In genomic region chr5:69217732-69218568, GRCh38 we compare ENCODE assay signal across 1 cellular context.
TF ChIP-seq lines count a peak whose summit lies in the region.

No MANE protein-coding gene starts in this region.

TF ChIP-seq in GM12878, 131 proteins besides CTCF, POLR2A, EP300 and RAD21 (continued from another document and continues in another):
- no peak for TF ChIP-seq ETV6 (conservative IDR thresholded peaks at IDR 0.05 in 1 of 2, IDR thresholded peaks at IDR 0.05 in 1 of 2; ENCODE audit: borderline replicate concordance in 1 of 2, low read depth in 1 of 2)
- no peak for TF ChIP-seq KDM1A (IDR thresholded peaks at IDR 0.05; ENCODE audit: borderline replicate concordance)
- no peak for TF ChIP-seq JUNB (IDR thresholded peaks at IDR 0.05)
- TF ChIP-seq, protein P1, sequence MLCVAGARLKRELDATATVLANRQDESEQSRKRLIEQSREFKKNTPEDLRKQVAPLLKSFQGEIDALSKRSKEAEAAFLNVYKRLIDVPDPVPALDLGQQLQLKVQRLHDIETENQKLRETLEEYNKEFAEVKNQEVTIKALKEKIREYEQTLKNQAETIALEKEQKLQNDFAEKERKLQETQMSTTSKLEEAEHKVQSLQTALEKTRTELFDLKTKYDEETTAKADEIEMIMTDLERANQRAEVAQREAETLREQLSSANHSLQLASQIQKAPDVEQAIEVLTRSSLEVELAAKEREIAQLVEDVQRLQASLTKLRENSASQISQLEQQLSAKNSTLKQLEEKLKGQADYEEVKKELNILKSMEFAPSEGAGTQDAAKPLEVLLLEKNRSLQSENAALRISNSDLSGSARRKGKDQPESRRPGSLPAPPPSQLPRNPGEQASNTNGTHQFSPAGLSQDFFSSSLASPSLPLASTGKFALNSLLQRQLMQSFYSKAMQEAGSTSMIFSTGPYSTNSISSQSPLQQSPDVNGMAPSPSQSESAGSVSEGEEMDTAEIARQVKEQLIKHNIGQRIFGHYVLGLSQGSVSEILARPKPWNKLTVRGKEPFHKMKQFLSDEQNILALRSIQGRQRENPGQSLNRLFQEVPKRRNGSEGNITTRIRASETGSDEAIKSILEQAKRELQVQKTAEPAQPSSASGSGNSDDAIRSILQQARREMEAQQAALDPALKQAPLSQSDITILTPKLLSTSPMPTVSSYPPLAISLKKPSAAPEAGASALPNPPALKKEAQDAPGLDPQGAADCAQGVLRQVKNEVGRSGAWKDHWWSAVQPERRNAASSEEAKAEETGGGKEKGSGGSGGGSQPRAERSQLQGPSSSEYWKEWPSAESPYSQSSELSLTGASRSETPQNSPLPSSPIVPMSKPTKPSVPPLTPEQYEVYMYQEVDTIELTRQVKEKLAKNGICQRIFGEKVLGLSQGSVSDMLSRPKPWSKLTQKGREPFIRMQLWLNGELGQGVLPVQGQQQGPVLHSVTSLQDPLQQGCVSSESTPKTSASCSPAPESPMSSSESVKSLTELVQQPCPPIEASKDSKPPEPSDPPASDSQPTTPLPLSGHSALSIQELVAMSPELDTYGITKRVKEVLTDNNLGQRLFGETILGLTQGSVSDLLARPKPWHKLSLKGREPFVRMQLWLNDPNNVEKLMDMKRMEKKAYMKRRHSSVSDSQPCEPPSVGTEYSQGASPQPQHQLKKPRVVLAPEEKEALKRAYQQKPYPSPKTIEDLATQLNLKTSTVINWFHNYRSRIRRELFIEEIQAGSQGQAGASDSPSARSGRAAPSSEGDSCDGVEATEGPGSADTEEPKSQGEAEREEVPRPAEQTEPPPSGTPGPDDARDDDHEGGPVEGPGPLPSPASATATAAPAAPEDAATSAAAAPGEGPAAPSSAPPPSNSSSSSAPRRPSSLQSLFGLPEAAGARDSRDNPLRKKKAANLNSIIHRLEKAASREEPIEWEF (IDR thresholded peaks at IDR 0.05; ENCODE audit: insufficient replicate concordance, low read depth, low read length), result no peak
- TF ChIP-seq, protein P2, sequence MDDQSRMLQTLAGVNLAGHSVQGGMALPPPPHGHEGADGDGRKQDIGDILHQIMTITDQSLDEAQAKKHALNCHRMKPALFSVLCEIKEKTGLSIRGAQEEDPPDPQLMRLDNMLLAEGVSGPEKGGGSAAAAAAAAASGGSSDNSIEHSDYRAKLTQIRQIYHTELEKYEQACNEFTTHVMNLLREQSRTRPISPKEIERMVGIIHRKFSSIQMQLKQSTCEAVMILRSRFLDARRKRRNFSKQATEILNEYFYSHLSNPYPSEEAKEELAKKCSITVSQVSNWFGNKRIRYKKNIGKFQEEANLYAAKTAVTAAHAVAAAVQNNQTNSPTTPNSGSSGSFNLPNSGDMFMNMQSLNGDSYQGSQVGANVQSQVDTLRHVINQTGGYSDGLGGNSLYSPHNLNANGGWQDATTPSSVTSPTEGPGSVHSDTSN (IDR thresholded peaks at IDR 0.05; ENCODE audit: insufficient replicate concordance, low read depth, low read length), result peak; percentile 40
- TF ChIP-seq BHLHE40 (IDR thresholded peaks at IDR 0.05; ENCODE audit: borderline replicate concordance in 1 of 2, low read depth in 2 of 2, low read length in 1 of 2), result peak; percentile 26 to 62; a peak in 2 of 4 replicates
- TF ChIP-seq BMI1 (IDR thresholded peaks at IDR 0.05; ENCODE audit: borderline replicate concordance), result no peak
- TF ChIP-seq STAT1 (conservative IDR thresholded peaks at IDR 0.05), result peak; percentile 85
- TF ChIP-seq EED (IDR thresholded peaks at IDR 0.05; ENCODE audit: low read depth), result 0 out of 2 replicates have a peak, but pooled peaks have one; percentile 28
- TF ChIP-seq, protein P3, sequence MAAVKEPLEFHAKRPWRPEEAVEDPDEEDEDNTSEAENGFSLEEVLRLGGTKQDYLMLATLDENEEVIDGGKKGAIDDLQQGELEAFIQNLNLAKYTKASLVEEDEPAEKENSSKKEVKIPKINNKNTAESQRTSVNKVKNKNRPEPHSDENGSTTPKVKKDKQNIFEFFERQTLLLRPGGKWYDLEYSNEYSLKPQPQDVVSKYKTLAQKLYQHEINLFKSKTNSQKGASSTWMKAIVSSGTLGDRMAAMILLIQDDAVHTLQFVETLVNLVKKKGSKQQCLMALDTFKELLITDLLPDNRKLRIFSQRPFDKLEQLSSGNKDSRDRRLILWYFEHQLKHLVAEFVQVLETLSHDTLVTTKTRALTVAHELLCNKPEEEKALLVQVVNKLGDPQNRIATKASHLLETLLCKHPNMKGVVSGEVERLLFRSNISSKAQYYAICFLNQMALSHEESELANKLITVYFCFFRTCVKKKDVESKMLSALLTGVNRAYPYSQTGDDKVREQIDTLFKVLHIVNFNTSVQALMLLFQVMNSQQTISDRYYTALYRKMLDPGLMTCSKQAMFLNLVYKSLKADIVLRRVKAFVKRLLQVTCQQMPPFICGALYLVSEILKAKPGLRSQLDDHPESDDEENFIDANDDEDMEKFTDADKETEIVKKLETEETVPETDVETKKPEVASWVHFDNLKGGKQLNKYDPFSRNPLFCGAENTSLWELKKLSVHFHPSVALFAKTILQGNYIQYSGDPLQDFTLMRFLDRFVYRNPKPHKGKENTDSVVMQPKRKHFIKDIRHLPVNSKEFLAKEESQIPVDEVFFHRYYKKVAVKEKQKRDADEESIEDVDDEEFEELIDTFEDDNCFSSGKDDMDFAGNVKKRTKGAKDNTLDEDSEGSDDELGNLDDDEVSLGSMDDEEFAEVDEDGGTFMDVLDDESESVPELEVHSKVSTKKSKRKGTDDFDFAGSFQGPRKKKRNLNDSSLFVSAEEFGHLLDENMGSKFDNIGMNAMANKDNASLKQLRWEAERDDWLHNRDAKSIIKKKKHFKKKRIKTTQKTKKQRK (IDR thresholded peaks at IDR 0.05; ENCODE audit: low read depth, low read length), result no peak
- peak; percentile 55; the same call in 1 of the 2 replicates for TF ChIP-seq TCF12 (IDR thresholded peaks at IDR 0.05; ENCODE audit: low read depth, low read length)
- TF ChIP-seq POLR2AphosphoS2 (IDR thresholded peaks at IDR 0.05; ENCODE audit: low read depth, low read length), result peak; percentile 14; the same call in 1 of the 2 replicates
- TF ChIP-seq MXI1 (IDR thresholded peaks at IDR 0.05; ENCODE audit: low read depth, low read length), result peak; percentile 16; the same call in 1 of the 2 replicates
- TF ChIP-seq NKRF (conservative IDR thresholded peaks at IDR 0.05), result peak; percentile 93
- peak; percentile 60; the same call in 1 of the 2 replicates for TF ChIP-seq RB1 (IDR thresholded peaks at IDR 0.05; ENCODE audit: borderline replicate concordance)
- TF ChIP-seq, protein P4, sequence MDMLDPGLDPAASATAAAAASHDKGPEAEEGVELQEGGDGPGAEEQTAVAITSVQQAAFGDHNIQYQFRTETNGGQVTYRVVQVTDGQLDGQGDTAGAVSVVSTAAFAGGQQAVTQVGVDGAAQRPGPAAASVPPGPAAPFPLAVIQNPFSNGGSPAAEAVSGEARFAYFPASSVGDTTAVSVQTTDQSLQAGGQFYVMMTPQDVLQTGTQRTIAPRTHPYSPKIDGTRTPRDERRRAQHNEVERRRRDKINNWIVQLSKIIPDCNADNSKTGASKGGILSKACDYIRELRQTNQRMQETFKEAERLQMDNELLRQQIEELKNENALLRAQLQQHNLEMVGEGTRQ (IDR thresholded peaks at IDR 0.05; ENCODE audit: borderline replicate concordance, low read depth, low read length), result no peak
- no peak for TF ChIP-seq MYC (IDR thresholded peaks at IDR 0.05; ENCODE audit: insufficient read depth, insufficient read length, insufficient replicate concordance, low read length, severe bottlenecking)
- no peak for TF ChIP-seq RBBP5 (conservative IDR thresholded peaks at IDR 0.05)
- TF ChIP-seq SREBF2 (IDR thresholded peaks at IDR 0.05; ENCODE audit: low read length), result no peak
- TF ChIP-seq HCFC1 (IDR thresholded peaks at IDR 0.05; ENCODE audit: low read length), result 0 out of 2 replicates have a peak, but pooled peaks have one; percentile 19
- TF ChIP-seq RUNX3 (IDR thresholded peaks at IDR 0.05; ENCODE audit: low read length), result 0 out of 2 replicates have a peak, but pooled peaks have one; percentile 25
- peak; percentile 88; the same call in 1 of the 2 replicates for TF ChIP-seq ASH2L (IDR thresholded peaks at IDR 0.05; ENCODE audit: borderline replicate concordance, low read depth)
- no peak for TF ChIP-seq ZBTB33 (IDR thresholded peaks at IDR 0.05)
- TF ChIP-seq IKZF2 (IDR thresholded peaks at IDR 0.05), result peak in 1 of 2 experiments; percentile 57; a peak in 2 of 4 replicates
- no peak for TF ChIP-seq CEBPB (IDR thresholded peaks at IDR 0.05; ENCODE audit: borderline replicate concordance in 1 of 2, low read depth in 2 of 2, low read length in 2 of 2)
- TF ChIP-seq ZNF384 (IDR thresholded peaks at IDR 0.05; ENCODE audit: borderline replicate concordance, low read depth, low read length), result no peak
- TF ChIP-seq, protein P5, sequence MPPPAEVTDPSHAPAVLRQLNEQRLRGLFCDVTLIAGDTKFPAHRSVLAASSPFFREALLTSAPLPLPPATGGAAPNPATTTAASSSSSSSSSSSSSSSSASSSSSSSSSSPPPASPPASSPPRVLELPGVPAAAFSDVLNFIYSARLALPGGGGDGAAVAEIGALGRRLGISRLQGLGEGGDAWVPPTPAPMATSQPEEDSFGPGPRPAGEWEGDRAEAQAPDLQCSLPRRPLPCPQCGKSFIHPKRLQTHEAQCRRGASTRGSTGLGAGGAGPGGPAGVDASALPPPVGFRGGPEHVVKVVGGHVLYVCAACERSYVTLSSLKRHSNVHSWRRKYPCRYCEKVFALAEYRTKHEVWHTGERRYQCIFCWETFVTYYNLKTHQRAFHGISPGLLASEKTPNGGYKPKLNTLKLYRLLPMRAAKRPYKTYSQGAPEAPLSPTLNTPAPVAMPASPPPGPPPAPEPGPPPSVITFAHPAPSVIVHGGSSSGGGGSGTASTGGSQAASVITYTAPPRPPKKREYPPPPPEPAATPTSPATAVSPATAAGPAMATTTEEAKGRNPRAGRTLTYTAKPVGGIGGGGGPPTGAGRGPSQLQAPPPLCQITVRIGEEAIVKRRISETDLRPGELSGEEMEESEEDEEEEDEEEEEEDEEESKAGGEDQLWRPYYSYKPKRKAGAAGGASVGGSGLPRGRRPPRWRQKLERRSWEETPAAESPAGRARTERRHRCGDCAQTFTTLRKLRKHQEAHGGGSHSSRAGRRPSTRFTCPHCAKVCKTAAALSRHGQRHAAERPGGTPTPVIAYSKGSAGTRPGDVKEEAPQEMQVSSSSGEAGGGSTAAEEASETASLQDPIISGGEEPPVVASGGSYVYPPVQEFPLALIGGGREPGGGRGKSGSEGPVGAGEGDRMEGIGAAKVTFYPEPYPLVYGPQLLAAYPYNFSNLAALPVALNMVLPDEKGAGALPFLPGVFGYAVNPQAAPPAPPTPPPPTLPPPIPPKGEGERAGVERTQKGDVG (CRISPR knock-in tag; IDR thresholded peaks at IDR 0.05), result no peak
- TF ChIP-seq, protein P6, sequence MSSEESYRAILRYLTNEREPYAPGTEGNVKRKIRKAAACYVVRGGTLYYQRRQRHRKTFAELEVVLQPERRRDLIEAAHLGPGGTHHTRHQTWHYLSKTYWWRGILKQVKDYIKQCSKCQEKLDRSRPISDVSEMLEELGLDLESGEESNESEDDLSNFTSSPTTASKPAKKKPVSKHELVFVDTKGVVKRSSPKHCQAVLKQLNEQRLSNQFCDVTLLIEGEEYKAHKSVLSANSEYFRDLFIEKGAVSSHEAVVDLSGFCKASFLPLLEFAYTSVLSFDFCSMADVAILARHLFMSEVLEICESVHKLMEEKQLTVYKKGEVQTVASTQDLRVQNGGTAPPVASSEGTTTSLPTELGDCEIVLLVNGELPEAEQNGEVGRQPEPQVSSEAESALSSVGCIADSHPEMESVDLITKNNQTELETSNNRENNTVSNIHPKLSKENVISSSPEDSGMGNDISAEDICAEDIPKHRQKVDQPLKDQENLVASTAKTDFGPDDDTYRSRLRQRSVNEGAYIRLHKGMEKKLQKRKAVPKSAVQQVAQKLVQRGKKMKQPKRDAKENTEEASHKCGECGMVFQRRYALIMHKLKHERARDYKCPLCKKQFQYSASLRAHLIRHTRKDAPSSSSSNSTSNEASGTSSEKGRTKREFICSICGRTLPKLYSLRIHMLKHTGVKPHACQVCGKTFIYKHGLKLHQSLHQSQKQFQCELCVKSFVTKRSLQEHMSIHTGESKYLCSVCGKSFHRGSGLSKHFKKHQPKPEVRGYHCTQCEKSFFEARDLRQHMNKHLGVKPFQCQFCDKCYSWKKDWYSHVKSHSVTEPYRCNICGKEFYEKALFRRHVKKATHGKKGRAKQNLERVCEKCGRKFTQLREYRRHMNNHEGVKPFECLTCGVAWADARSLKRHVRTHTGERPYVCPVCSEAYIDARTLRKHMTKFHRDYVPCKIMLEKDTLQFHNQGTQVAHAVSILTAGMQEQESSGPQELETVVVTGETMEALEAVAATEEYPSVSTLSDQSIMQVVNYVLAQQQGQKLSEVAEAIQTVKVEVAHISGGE (CRISPR knock-in tag; IDR thresholded peaks at IDR 0.05), result no peak
- no peak for TF ChIP-seq NFIC (IDR thresholded peaks at IDR 0.05; ENCODE audit: low read depth, low read length)
- TF ChIP-seq SIN3A (IDR thresholded peaks at IDR 0.05; ENCODE audit: low read depth, low read length), result peak; percentile 89
- TF ChIP-seq SUZ12 (IDR thresholded peaks at IDR 0.05; ENCODE audit: unreplicated experiment), result no peak
- no peak for TF ChIP-seq ATF3 (IDR thresholded peaks at IDR 0.05; ENCODE audit: borderline replicate concordance, extremely low read depth, low read depth, low read length)
- no peak for TF ChIP-seq KAT2A (conservative IDR thresholded peaks at IDR 0.05; ENCODE audit: control insufficient read depth, low read depth, low read length)
- peak; percentile 83 for TF ChIP-seq POLR2AphosphoS5 (IDR thresholded peaks at IDR 0.05; ENCODE audit: low read length)
- TF ChIP-seq HDAC2 (IDR thresholded peaks at IDR 0.05), result no peak
